24 cellular contexts compared by ENCODE assay signal in the genomic region with DNA sequence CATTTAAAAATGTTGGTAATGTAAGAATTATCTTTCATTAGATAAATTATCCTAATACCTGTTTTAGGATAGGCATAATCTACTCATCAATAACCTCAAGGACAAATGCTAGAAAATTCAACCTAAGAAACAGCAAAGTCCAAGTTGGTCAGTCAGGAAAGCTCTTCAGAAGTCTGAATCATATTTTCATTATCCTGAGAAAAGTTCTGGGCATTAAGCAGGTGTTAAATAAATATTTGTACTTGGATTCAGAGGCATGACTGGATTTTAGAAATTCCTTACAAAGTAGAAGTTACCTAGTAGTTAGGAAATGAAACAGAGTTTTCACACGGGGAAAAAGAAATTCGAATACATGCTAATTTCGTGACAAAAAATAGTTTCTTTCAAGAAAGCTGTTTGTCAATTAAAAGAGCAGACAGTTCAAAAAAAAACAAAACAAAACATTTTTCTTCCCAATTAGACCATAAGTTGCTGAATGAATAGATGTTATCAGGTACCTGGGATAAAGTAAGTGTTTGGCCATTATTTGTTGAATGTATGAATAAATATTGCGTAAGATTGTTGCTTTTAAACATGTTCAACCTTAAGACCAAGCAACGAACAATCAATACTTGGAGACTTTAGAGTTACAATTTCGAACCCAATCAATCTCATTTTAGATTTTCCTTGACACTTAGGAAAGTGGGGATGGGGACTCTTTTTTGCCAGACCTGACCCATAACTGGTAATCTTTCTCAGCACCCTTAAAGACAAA.
"Had no signal": no experiment of that assay in that cellular context is flagged by ENCODE, and none has a peak within 500 bp of the region (broad histone marks: within the 10 kb centered on the region; RNA-seq: fewer than 3 reads in every experiment).

No MANE protein-coding gene starts in this region.

- DNase-seq: colonic mucosa; cortex of kidney; effector CD8-positive, alpha-beta T cell; effector memory CD8-positive, alpha-beta T cell; endodermal cell; erythroblast; esophagus squamous epithelium; foreskin melanocyte; gastrocnemius medialis; glutamatergic neuron; head of caudate nucleus; heart right ventricle; hippocampal formation; left cardiac atrium; left lung; left ventricle myocardium superior; lower lobe of right lung; mesendoderm; midbrain had no signal

- H3K27ac Mint-ChIP-seq: dendritic cell treated with granulocyte-macrophage colony-stimulating factor and Interleukin-4, amounts not matched to agents 40 ng/mL and 50 ng/mL, for 4 days; effector memory CD8-positive, alpha-beta T cell; endodermal cell had no signal

- H3K36me3 ChIP-seq: colonic mucosa, esophagus squamous epithelium, gastrocnemius medialis, heart right ventricle, left lung, lower lobe of right lung had no signal

- ATAC-seq: effector memory CD8-positive, alpha-beta T cell; esophagus mucosa; gastrocnemius medialis; heart right ventricle; left cardiac atrium; left lung; left ventricle myocardium superior; lower lobe of right lung had no signal

- H3K27ac ChIP-seq: colonic mucosa, epithelial cell of prostate, esophagus squamous epithelium, gastrocnemius medialis, heart right ventricle, left lung, lower lobe of right lung had no signal

- FAIRE-seq: endometrium, keratinocyte had no signal

- H3K4me1 ChIP-seq: colonic mucosa, esophagus squamous epithelium, gastrocnemius medialis, heart right ventricle, lower lobe of right lung had no signal

- H3K4me3 Mint-ChIP-seq: dendritic cell treated with granulocyte-macrophage colony-stimulating factor and Interleukin-4, amounts not matched to agents 40 ng/mL and 50 ng/mL, for 4 days; effector memory CD8-positive, alpha-beta T cell; endodermal cell had no signal

- H3K9me3 ChIP-seq: colonic mucosa, esophagus squamous epithelium, gastrocnemius medialis, lower lobe of right lung had no signal

- H3K27me3 Mint-ChIP-seq: dendritic cell treated with granulocyte-macrophage colony-stimulating factor and Interleukin-4, amounts not matched to agents 40 ng/mL and 50 ng/mL, for 4 days had no signal

- H3K27me3 ChIP-seq: colonic mucosa, esophagus squamous epithelium, gastrocnemius medialis, heart right ventricle, left lung had no signal

- H3K4me3 ChIP-seq: colonic mucosa, esophagus squamous epithelium, gastrocnemius medialis, heart right ventricle, left lung, lower lobe of right lung had no signal

- H3K9me3 Mint-ChIP-seq: effector memory CD8-positive, alpha-beta T cell had no signal
